In the genomic region with DNA sequence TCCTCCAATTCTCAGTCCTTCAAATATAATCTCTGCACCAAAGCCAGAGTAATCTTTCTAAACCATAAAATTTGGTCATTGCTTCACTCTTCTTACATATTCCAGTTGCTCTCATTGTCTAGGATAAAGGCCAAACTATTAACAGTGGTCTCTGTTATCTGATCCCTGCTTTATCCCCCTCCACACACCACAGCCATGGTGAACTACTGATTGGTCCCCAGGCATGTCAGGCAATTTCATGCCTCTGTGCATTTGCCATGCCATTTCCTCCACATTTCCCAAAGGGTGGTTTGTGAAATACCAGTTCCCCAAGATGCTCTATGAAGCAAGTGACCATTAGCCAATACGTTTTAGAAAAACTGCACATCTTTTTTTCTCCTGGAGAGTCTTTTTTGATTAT, we compare ENCODE assay signal across 19 cellular contexts.
DNase-seq lines count a peak whose midpoint lies in the region; ATAC-seq and TF ChIP-seq lines count a peak whose summit lies in the region.
"Had no signal": no experiment of that assay in that cellular context is flagged by ENCODE, and none has a peak within 500 bp of the region (broad histone marks: within the 10 kb centered on the region; RNA-seq: fewer than 3 reads in every experiment).

No MANE protein-coding gene starts in this region.

- H3K27me3 ChIP-seq in adipocyte (replicated peaks; ENCODE audit: control insufficient read depth, insufficient read depth, low read length) (no peaks in the 10 kb centered on the region), endodermal cell (ENCODE audit: control insufficient read depth, insufficient read depth, low read length, poor library complexity, severe bottlenecking) (no peaks in the 10 kb centered on the region)
- H3K27me3 ChIP-seq: BLaER1 had no signal

- H3K9ac ChIP-seq in adipocyte (ENCODE audit: low read length): peak overlapping the region; percentile 68
- H3K9ac ChIP-seq in endodermal cell (ENCODE audit: extremely low read depth, low read length, poor library complexity, severe bottlenecking): no peak overlapping the region
- H3K9ac ChIP-seq: BLaER1 had no signal

- H3K9me3 Mint-ChIP-seq in nephron progenitor cell: peaks cover 6% of the 10 kb centered on the region
- H3K9me3 Mint-ChIP-seq in endodermal cell: no peaks in the 10 kb centered on the region
- H3K9me3 Mint-ChIP-seq: CD4-positive, alpha-beta T cell had no signal

- WGBS in endodermal cell (ENCODE audit: insufficient coverage in 1 of 2, insufficient read length in 1 of 2), 2 experiments: 86% methylated on average over 1 of the region's 1 CpG; no CpG with 5 or more reads in 1 of the 2 experiments

- H3K4me3 Mint-ChIP-seq in nephron progenitor cell (no peak overlapping the region), endodermal cell (no peak overlapping the region)
- H3K4me3 Mint-ChIP-seq: B cell; CD4-positive, alpha-beta T cell; CD8-positive, alpha-beta memory T cell; GM23338 had no signal

- TF ChIP-seq CTCF in nephron progenitor cell (IDR thresholded peaks at IDR 0.05) (no peak), endodermal cell (conservative IDR thresholded peaks at IDR 0.05) (no peak)

- peaks cover 32% of the 10 kb centered on the region for H3K4me1 ChIP-seq in adipocyte (ENCODE audit: control insufficient read depth, insufficient read depth, low read length)
- H3K4me1 ChIP-seq in endodermal cell (ENCODE audit: control insufficient read depth, insufficient read depth, low read length): peaks cover 6% of the 10 kb centered on the region
- H3K4me1 ChIP-seq: BLaER1 had no signal

- no peak overlapping the region for H3K27ac ChIP-seq in endodermal cell (ENCODE audit: low read depth, low read length)
- H3K27ac ChIP-seq: 22Rv1, BLaER1, C4-2B had no signal

- H3K27ac Mint-ChIP-seq in nephron progenitor cell (peak overlapping the region; percentile 74), endodermal cell (no peak overlapping the region)
- H3K27ac Mint-ChIP-seq: B cell; CD4-positive, alpha-beta T cell; CD8-positive, alpha-beta memory T cell; GM23338 had no signal

- H3K36me3 Mint-ChIP-seq in nephron progenitor cell (ENCODE audit: low read depth) (no peaks in the 10 kb centered on the region), endodermal cell (ENCODE audit: low read depth) (no peaks in the 10 kb centered on the region)
- H3K36me3 Mint-ChIP-seq: CD8-positive, alpha-beta memory T cell had no signal

- H3K4me3 ChIP-seq in adipocyte (ENCODE audit: low read length) (no peak overlapping the region), endodermal cell (ENCODE audit: low read length) (no peak overlapping the region)
- H3K4me3 ChIP-seq: BLaER1, GM12878, GM23338 had no signal

- H3K36me3 ChIP-seq in adipocyte (ENCODE audit: control insufficient read depth, insufficient read depth, low read length, severe bottlenecking): no peaks in the 10 kb centered on the region
- no peaks in the 10 kb centered on the region for H3K36me3 ChIP-seq in endodermal cell (ENCODE audit: control insufficient read depth, insufficient read depth, low read length)
- H3K36me3 ChIP-seq: BLaER1 had no signal

- ATAC-seq in HG03442 (IDR thresholded peaks at IDR 0.05; ENCODE audit: unreplicated experiment): no peak
- ATAC-seq: GM12878, GM23338 had no signal

- DNase-seq in H4 (ENCODE audit: low spot score): peak; percentile 4
- no peak for DNase-seq in adipocyte (ENCODE audit: low read depth)
- DNase-seq in nephron progenitor cell: no peak
- no peak for DNase-seq in NCI-H345 (lab: John Stamatoyannopoulos, UW)
- DNase-seq in endodermal cell: no peak
- DNase-seq: CD4-positive, alpha-beta T cell; CD8-positive, alpha-beta memory T cell; DMS 273 treated with DMSO at 0.1 percent for 48 hours; DMS79; EL; GDM1; HCEC 1CT had no signal

- H3K4me1 Mint-ChIP-seq in nephron progenitor cell: peaks cover 8% of the 10 kb centered on the region
- peaks cover 2% of the 10 kb centered on the region for H3K4me1 Mint-ChIP-seq in endodermal cell
- H3K4me1 Mint-ChIP-seq: B cell; CD8-positive, alpha-beta memory T cell; GM23338 had no signal

- H3K27me3 Mint-ChIP-seq in nephron progenitor cell (ENCODE audit: low read depth, poor library complexity): peaks cover 5% of the 10 kb centered on the region
- peaks cover 3% of the 10 kb centered on the region for H3K27me3 Mint-ChIP-seq in endodermal cell (ENCODE audit: insufficient read depth)

- H3K9me3 ChIP-seq in adipocyte (ENCODE audit: control insufficient read depth, low read length): no peaks in the 10 kb centered on the region
- H3K9me3 ChIP-seq in endodermal cell (ENCODE audit: control insufficient read depth, low read length): peaks cover 11% of the 10 kb centered on the region
